Comparison of ENCODE assay signal across 25 cellular contexts in the genomic region with DNA sequence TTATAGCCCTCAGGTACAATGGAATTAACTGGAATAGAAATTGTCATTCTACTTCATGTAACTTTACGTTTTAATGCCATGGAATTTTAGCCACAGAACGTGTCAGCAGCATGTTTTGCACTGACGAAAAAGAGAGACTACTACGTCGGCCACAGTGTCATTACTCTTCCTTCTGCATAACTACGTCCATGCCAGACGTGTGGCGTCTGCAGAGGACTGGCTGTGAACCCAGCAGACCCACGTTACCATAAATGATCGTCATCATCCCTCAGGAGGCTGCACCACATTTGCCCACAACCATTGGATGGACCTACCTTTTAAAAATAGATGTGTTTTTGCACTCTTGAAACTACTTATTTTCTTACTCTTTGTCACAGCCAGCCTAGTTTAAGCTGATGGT.
A peak's percentile ranks its signal among the peaks of the same experiment; 100 is the strongest.
DNase-seq lines count a peak whose midpoint lies in the region; ATAC-seq, FAIRE-seq and TF ChIP-seq lines count a peak whose summit lies in the region.
"Had no signal": no experiment of that assay in that cellular context is flagged by ENCODE, and none has a peak within 500 bp of the region (broad histone marks: within the 10 kb centered on the region; RNA-seq: fewer than 3 reads in every experiment).

No MANE protein-coding gene starts in this region.

- no TSS peak for BruUV-seq in PC-3 (replicated peaks; lab: Mats Ljungman, UMichigan)

- peak; percentile 81 for TF ChIP-seq EP300 in esophagus muscularis mucosa (IDR thresholded peaks at IDR 0.05)

- H3K36me3 Mint-ChIP-seq in astrocyte (ENCODE audit: low read depth, unreplicated experiment) = no peaks in the 10 kb centered on the region
- no peaks in the 10 kb centered on the region for H3K36me3 Mint-ChIP-seq in HFFc6 (ENCODE audit: low read depth)
- H3K36me3 Mint-ChIP-seq: CD4-positive, CD25-positive, alpha-beta regulatory T cell; IgD-negative memory B cell had no signal

- H3K79me2 ChIP-seq in astrocyte (ENCODE audit: insufficient read depth, low read length) (no peaks in the 10 kb centered on the region), PC-3 (ENCODE audit: low read length) (no peaks in the 10 kb centered on the region)

- H2AFZ ChIP-seq in astrocyte (ENCODE audit: low read depth, low read length) (no peak overlapping the region), PC-3 (ENCODE audit: low read length) (no peak overlapping the region)

- H3K9me3 Mint-ChIP-seq in astrocyte (ENCODE audit: unreplicated experiment) (no peaks in the 10 kb centered on the region), HFFc6 (no peaks in the 10 kb centered on the region)

- H3K4me1 Mint-ChIP-seq in astrocyte (ENCODE audit: low read depth, unreplicated experiment) = peaks cover 4% of the 10 kb centered on the region
- H3K4me1 Mint-ChIP-seq in HFFc6 (ENCODE audit: low read depth) = no peaks in the 10 kb centered on the region
- H3K4me1 Mint-ChIP-seq: CD4-positive, CD25-positive, alpha-beta regulatory T cell had no signal

- 58% methylated on average over 10 of the region's 10 CpGs for WGBS in esophagus muscularis mucosa

- peak; percentile 52 for DNase-seq in astrocyte (ENCODE audit: low read depth)
- no peak for DNase-seq in esophagus muscularis mucosa (ENCODE audit: extremely low spot score)
- peak; percentile 19 for DNase-seq in occipital lobe (lab: John Stamatoyannopoulos, UW)
- no peak for DNase-seq in NCI-H748 (lab: John Stamatoyannopoulos, UW; ENCODE audit: unreplicated experiment)
- DNase-seq in HFFc6 = no peak
- DNase-seq in PC-3 = no peak
- DNase-seq in D721Med (ENCODE audit: insufficient read length, low spot score) = no peak
- DNase-seq: CD4-positive, CD25-positive, alpha-beta regulatory T cell; DMS53; GOT3; HCEC 1CT; NCI-H187; NCI-H2081 treated with DMSO at 0.1 percent for 48 hours; NCI-H2171; NCI-H345; NCI-H510A treated with DMSO at 0.1 percent for 48 hours; NCI-H748 treated with DMSO at 0.1 percent for 48 hours; SJCRH30 had no signal

- H3K36me3 ChIP-seq in BLaER1 treated with 17β-estradiol and CSF1 and Interleukin-3, amounts not matched to agents 10 nM and 100 nM = no peaks in the 10 kb centered on the region
- H3K36me3 ChIP-seq in astrocyte (ENCODE audit: insufficient read depth, low read length) = no peaks in the 10 kb centered on the region
- H3K36me3 ChIP-seq in esophagus muscularis mucosa = no peaks in the 10 kb centered on the region
- no peaks in the 10 kb centered on the region for H3K36me3 ChIP-seq in PC-3 (ENCODE audit: low read depth, low read length)
- H3K36me3 ChIP-seq: SJCRH30 had no signal

- FAIRE-seq in astrocyte (lab: Jason Lieb, UNC) (no peak), D721Med (lab: Jason Lieb, UNC) (no peak)
- FAIRE-seq: A204.1, G401.6 had no signal

- H3K4me2 ChIP-seq in BLaER1 treated with 17β-estradiol and CSF1 and Interleukin-3, amounts not matched to agents 10 nM and 100 nM = peak overlapping the region in 8 of 11 experiments; percentile 9 to 69 (median 26); a peak in 8 of 22 replicates
- H3K4me2 ChIP-seq in astrocyte (ENCODE audit: low read length) = no peak overlapping the region
- no peak overlapping the region for H3K4me2 ChIP-seq in PC-3 (ENCODE audit: low read length)

- POLR2A ChIA-PET in PC-3 (lab: Charles Lee; ENCODE audit: unreplicated experiment) = no interaction called here

- H3K9ac ChIP-seq in BLaER1 treated with 17β-estradiol and CSF1 and Interleukin-3, amounts not matched to agents 10 nM and 100 nM = no peak overlapping the region
- H3K9ac ChIP-seq in astrocyte (ENCODE audit: low read length) (no peak overlapping the region), PC-3 (ENCODE audit: low read length) (no peak overlapping the region)

- no peak overlapping the region for H3K4me3 ChIP-seq in BLaER1 treated with 17β-estradiol and CSF1 and Interleukin-3, amounts not matched to agents 10 nM and 100 nM
- H3K4me3 ChIP-seq in astrocyte (ENCODE audit: insufficient read depth, low read depth, low read length) (no peak overlapping the region), esophagus muscularis mucosa (no peak overlapping the region), PC-3 (ENCODE audit: low read length) (no peak overlapping the region)
- H3K4me3 ChIP-seq: SJCRH30 had no signal

- peaks cover 0 to 32% (median 10%) of the 10 kb centered on the region in 10 experiments; a peak in 14 of 20 replicates for H3K4me1 ChIP-seq in BLaER1 treated with 17β-estradiol and CSF1 and Interleukin-3, amounts not matched to agents 10 nM and 100 nM
- H3K4me1 ChIP-seq in astrocyte (ENCODE audit: insufficient read depth, low read length) (no peaks in the 10 kb centered on the region), esophagus muscularis mucosa (peaks cover 0 to 17% (median 13%) of the 10 kb centered on the region in 4 donors), PC-3 (ENCODE audit: insufficient read depth, low read length) (peaks cover 4% of the 10 kb centered on the region; the same call in 1 of the 2 replicates)
- H3K4me1 ChIP-seq: SJCRH30 had no signal

- no peak for TF ChIP-seq POLR2A in esophagus muscularis mucosa (IDR thresholded peaks at IDR 0.05; ENCODE audit: low read depth)

- H3K9me2 ChIP-seq in PC-3 (replicated peaks; ENCODE audit: low read length) = no peaks in the 10 kb centered on the region

- no peak for ATAC-seq in PC-3
- ATAC-seq: SK-N-SH treated with all-trans-retinoic acid at 6 μM for 48 hours had no signal

- no peaks in the 10 kb centered on the region for H3K27me3 Mint-ChIP-seq in astrocyte (ENCODE audit: low read depth, unreplicated experiment)
- peaks cover 7% of the 10 kb centered on the region for H3K27me3 Mint-ChIP-seq in HFFc6 (ENCODE audit: insufficient read depth)
- H3K27me3 Mint-ChIP-seq: B cell; CD4-positive, CD25-positive, alpha-beta regulatory T cell; IgD-negative memory B cell had no signal

- H3K4me3 Mint-ChIP-seq in astrocyte (ENCODE audit: unreplicated experiment) = no peak overlapping the region
- no peak overlapping the region for H3K4me3 Mint-ChIP-seq in HFFc6
- H3K4me3 Mint-ChIP-seq: CD4-positive, CD25-positive, alpha-beta regulatory T cell had no signal

- no peaks in the 10 kb centered on the region for H4K20me1 ChIP-seq in BLaER1 treated with 17β-estradiol and CSF1 and Interleukin-3, amounts not matched to agents 10 nM and 100 nM
- no peaks in the 10 kb centered on the region for H4K20me1 ChIP-seq in astrocyte (ENCODE audit: insufficient read depth, low read length)
- no peaks in the 10 kb centered on the region for H4K20me1 ChIP-seq in PC-3 (ENCODE audit: low read length)

- intact Hi-C loops in esophagus muscularis mucosa (cut with DNase I) = no loop called here
- intact Hi-C loops in PC-3 (cut with micrococcal nuclease) = no loop called here

- H3K27me3 ChIP-seq in BLaER1 treated with 17β-estradiol and CSF1 and Interleukin-3, amounts not matched to agents 10 nM and 100 nM = no peaks in the 10 kb centered on the region
- H3K27me3 ChIP-seq in astrocyte (ENCODE audit: insufficient read depth, low read length) (no peaks in the 10 kb centered on the region), esophagus muscularis mucosa (no peaks in the 10 kb centered on the region), PC-3 (ENCODE audit: low read length) (no peaks in the 10 kb centered on the region)
- H3K27me3 ChIP-seq: SJCRH30 had no signal

- H3K9me3 ChIP-seq in BLaER1 treated with 17β-estradiol and CSF1 and Interleukin-3, amounts not matched to agents 10 nM and 100 nM (replicated peaks in 1 of 11) = no peaks in the 10 kb centered on the region
- H3K9me3 ChIP-seq in astrocyte (ENCODE audit: insufficient read depth, low read depth, low read length) (no peaks in the 10 kb centered on the region), esophagus muscularis mucosa (no peaks in the 10 kb centered on the region), PC-3 (ENCODE audit: low read length) (no peaks in the 10 kb centered on the region)
- H3K9me3 ChIP-seq: SJCRH30 had no signal

- CTCF ChIA-PET in PC-3 (lab: Charles Lee) = no interaction called here

- no peaks in the 10 kb centered on the region for H3F3A ChIP-seq in PC-3 (ENCODE audit: low read length, unreplicated experiment)

- H3K27ac Mint-ChIP-seq in astrocyte (ENCODE audit: unreplicated experiment) = no peak overlapping the region
- H3K27ac Mint-ChIP-seq in HFFc6 = no peak overlapping the region
- H3K27ac Mint-ChIP-seq: IgD-negative memory B cell had no signal

- no peak overlapping the region for H3K27ac ChIP-seq in BLaER1 treated with 17β-estradiol and CSF1 and Interleukin-3, amounts not matched to agents 10 nM and 100 nM
- H3K27ac ChIP-seq in astrocyte (ENCODE audit: low read depth, low read length) (no peak overlapping the region), esophagus muscularis mucosa (replicated peaks in 1 of 4) (peak overlapping the region in 3 of 4 donors; percentile 35 to 59 (median 51)), PC-3 (ENCODE audit: low read length) (no peak overlapping the region)
- H3K27ac ChIP-seq: HL-60, SJCRH30 had no signal

- TF ChIP-seq CTCF in astrocyte (IDR thresholded peaks at IDR 0.05; ENCODE audit: insufficient read depth, low read depth, low read length) = no peak
- no peak for TF ChIP-seq CTCF in esophagus muscularis mucosa (IDR thresholded peaks at IDR 0.05)
- TF ChIP-seq CTCF in HFFc6 (IDR thresholded peaks at IDR 0.05) = no peak
- no peak for TF ChIP-seq CTCF in PC-3 (conservative IDR thresholded peaks at IDR 0.05; ENCODE audit: low read depth, low read length)
- TF ChIP-seq CTCF in D721Med (IDR thresholded peaks at IDR 0.05; ENCODE audit: insufficient read depth, missing control alignments) = no peak

Comparison
In these comparisons a context has a peak if more than half of its experiments do, and no peak if none do; other contexts are left out.
1. H3K27ac ChIP-seq: peak in esophagus muscularis mucosa (3 of 4); none in BLaER1 treated with 17β-estradiol and CSF1 and Interleukin-3, amounts not matched to agents 10 nM and 100 nM (0 of 11), astrocyte (single experiment) and PC-3 (single experiment).
2. H3K4me2 ChIP-seq: peak in BLaER1 treated with 17β-estradiol and CSF1 and Interleukin-3, amounts not matched to agents 10 nM and 100 nM (8 of 11); none in astrocyte (single experiment) and PC-3 (single experiment).
3. DNase-seq: peak in astrocyte (single experiment) and occipital lobe (single experiment); none in esophagus muscularis mucosa (single experiment), NCI-H748 (single experiment), HFFc6 (single experiment), PC-3 (single experiment) and D721Med (single experiment).